ENCODE assay signal across 30 cellular contexts in genomic region chr4:5568336-5568735, GRCh38.
"Had no signal": no experiment of that assay in that cellular context is flagged by ENCODE, and none has a peak within 500 bp of the region (broad histone marks: within the 10 kb centered on the region; RNA-seq: fewer than 3 reads in every experiment).

No MANE protein-coding gene starts in this region.

- H3K4me2 ChIP-seq: KMS-11 had no signal

- H3K9me3 ChIP-seq: MG63 had no signal

- DNase-seq: Karpas-422, Kasumi-1, KBM-7, KG1, MG63, MM.1S, MV-4-11, NCI-H1048, NCI-H1092, NCI-H1092 treated with DMSO at 0.1 percent for 48 hours, NCI-H1105, NCI-H1105 treated with DMSO at 0.1 percent for 48 hours, NCI-H1417 treated with DMSO at 0.1 percent for 48 hours, NCI-H1436, NCI-H1436 treated with DMSO at 0.1 percent for 48 hours, NCI-H146, NCI-H1694, NCI-H1694 treated with DMSO at 0.1 percent for 48 hours, NCI-H1930, NCI-H2029, NCI-H2029 treated with DMSO at 0.1 percent for 48 hours, NCI-H2081, NCI-H2081 treated with DMSO at 0.1 percent for 48 hours, NCI-H2107, NCI-H2171, NCI-H2227 treated with DMSO at 0.1 percent for 48 hours, NCI-H226, NCI-H446, NCI-H446 treated with DMSO at 0.1 percent for 48 hours had no signal

- H3K9ac ChIP-seq: KMS-11 had no signal

- H3K4me3 ChIP-seq: MG63 had no signal

- H3K27me3 ChIP-seq: MG63 had no signal

- H3K36me3 ChIP-seq: MG63 had no signal

- H3K27ac ChIP-seq: KMS-11 had no signal
